In the genomic region with DNA sequence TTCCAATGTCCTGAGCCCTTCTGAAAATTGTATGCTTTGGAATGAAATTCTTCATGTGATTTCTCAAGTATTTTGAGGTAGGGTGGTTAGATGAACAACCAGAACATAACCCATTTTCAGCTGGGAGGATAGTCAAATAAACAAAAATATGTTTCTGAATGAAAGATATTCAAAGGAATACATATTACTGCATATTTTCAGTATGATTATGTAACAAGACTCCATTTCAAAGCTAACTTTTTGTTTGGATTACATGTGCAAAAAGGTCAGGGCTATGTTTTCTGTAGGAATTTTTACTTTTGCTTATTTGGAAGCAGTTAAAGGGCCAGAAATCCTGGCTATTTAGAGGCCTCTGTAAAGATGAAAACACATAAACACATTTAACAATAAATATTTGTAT, we compare ENCODE assay signal across 17 cellular contexts. TPM values are rescaled to one million over a fixed set of nuclear protein-coding genes. Genes with fewer than 3 reads are reported as not detected.
DNase-seq lines count a peak whose midpoint lies in the region; ATAC-seq and TF ChIP-seq lines count a peak whose summit lies in the region.
"Had no signal": no experiment of that assay in that cellular context is flagged by ENCODE, and none has a peak within 500 bp of the region (broad histone marks: within the 10 kb centered on the region; RNA-seq: fewer than 3 reads in every experiment).

No MANE protein-coding gene starts in this region.

- H3K79me2 ChIP-seq in SK-N-SH (ENCODE audit: insufficient read depth) (peaks cover 100% of the 10 kb centered on the region), OCI-LY7 (ENCODE audit: insufficient read depth, low read depth, low read length) (peaks cover 65% of the 10 kb centered on the region)

- no peak overlapping the region for H3K23ac ChIP-seq in mesenchymal stem cell (ENCODE audit: low read length in 2 of 2)

- no peaks in the 10 kb centered on the region for H3K9me2 ChIP-seq in SK-N-SH
- H3K9me2 ChIP-seq in OCI-LY7 (ENCODE audit: insufficient read depth, low read length): no peaks in the 10 kb centered on the region

- TF ChIP-seq EP300 in SK-N-SH (IDR thresholded peaks at IDR 0.05; ENCODE audit: borderline replicate concordance in 1 of 2, low read depth in 1 of 2, low read length in 1 of 2): no peak

- CTCF ChIA-PET in SK-N-SH (lab: Yijun Ruan, JAX): interaction anchor here (0.9 to 2.1 kb wide), 6 partner anchors 9 to 28 kb away, joined by 3 to 4 read pairs (median 4); no protein-coding TSS in a partner anchor
- CTCF ChIA-PET in OCI-LY7 (lab: Charles Lee; ENCODE audit: unreplicated experiment): no interaction called here

- no peak overlapping the region for H2BK120ac ChIP-seq in mesenchymal stem cell (ENCODE audit: low read depth, low read length)

- no peak overlapping the region for H4K8ac ChIP-seq in mesenchymal stem cell (ENCODE audit: low read length)

- H3K4me1 Mint-ChIP-seq in HFFc6 (ENCODE audit: low read depth): peaks cover 71% of the 10 kb centered on the region

- peak overlapping the region; percentile 83 to 93; a peak in 3 of 4 replicates for H3K27ac ChIP-seq in SK-N-SH (ENCODE audit: low read depth in 2 of 2, low read length in 1 of 2)
- H3K27ac ChIP-seq in adrenal gland: peak overlapping the region; percentile 14 to 84 (median 41)
- H3K27ac ChIP-seq in mesenchymal stem cell (ENCODE audit: low read length, poor library complexity, severe bottlenecking): no peak overlapping the region
- no peak overlapping the region for H3K27ac ChIP-seq in OCI-LY7 (ENCODE audit: low read depth, low read length, poor library complexity, severe bottlenecking)

- H3K9me3 ChIP-seq in SK-N-SH (no peaks in the 10 kb centered on the region), adrenal gland (replicated peaks in 1 of 3) (no peaks in the 10 kb centered on the region), mesenchymal stem cell (ENCODE audit: control insufficient read depth, low read length) (no peaks in the 10 kb centered on the region), OCI-LY7 (ENCODE audit: low read length) (no peaks in the 10 kb centered on the region; the same call in 1 of the 2 replicates)
- H3K9me3 ChIP-seq: body of pancreas, ovary, Peyer's patch, tibial artery had no signal

- H2BK15ac ChIP-seq in mesenchymal stem cell (ENCODE audit: low read depth, poor library complexity, severe bottlenecking): no peak overlapping the region

- H3F3A ChIP-seq in SK-N-SH (replicated peaks; ENCODE audit: insufficient read depth): peaks cover 33% of the 10 kb centered on the region

- BruUV-seq in OCI-LY7 (replicated peaks; lab: Mats Ljungman, UMichigan): no TSS peak

- DNase-seq in SK-N-SH (no peak), HFFc6 (no peak), adrenal gland (no peak), mesenchymal stem cell (no peak), hypothalamus (lab: John Stamatoyannopoulos, UW) (no peak), OCI-LY7 (ENCODE audit: low spot score) (no peak), GM19240 (ENCODE audit: insufficient read length, low spot score) (no peak)
- DNase-seq: activated CD8-positive, alpha-beta memory T cell treated with anti-CD3 and anti-CD28 coated beads for 24 hours; body of pancreas; DMS153; NCI-H1048; ovary; Peyer's patch; tibial artery had no signal

- H3K27ac Mint-ChIP-seq in HFFc6: peak overlapping the region; percentile 80

- no peak overlapping the region for H3K14ac ChIP-seq in mesenchymal stem cell (ENCODE audit: low read length in 2 of 2)

- TF ChIP-seq CTCF in SK-N-SH (IDR thresholded peaks at IDR 0.05) (no peak), HFFc6 (IDR thresholded peaks at IDR 0.05) (no peak), adrenal gland (IDR thresholded peaks at IDR 0.05) (no peak), OCI-LY7 (conservative IDR thresholded peaks at IDR 0.05; ENCODE audit: low read length) (no peak)

- H2AFZ ChIP-seq in SK-N-SH (ENCODE audit: low read depth) (no peak overlapping the region), mesenchymal stem cell (ENCODE audit: low read depth, low read length) (no peak overlapping the region), OCI-LY7 (ENCODE audit: low read length) (no peak overlapping the region)

- H2AK5ac ChIP-seq in mesenchymal stem cell (ENCODE audit: low read length, severe bottlenecking): no peak overlapping the region

- no peak overlapping the region for H3K18ac ChIP-seq in mesenchymal stem cell (ENCODE audit: low read depth in 1 of 2, low read length in 2 of 2)

- no peak for TF ChIP-seq POLR2A in adrenal gland (IDR thresholded peaks at IDR 0.05)

- peak overlapping the region; percentile 57; the same call in 1 of the 2 replicates for H3K4me3 Mint-ChIP-seq in HFFc6
- H3K4me3 Mint-ChIP-seq: dendritic cell treated with granulocyte-macrophage colony-stimulating factor and Interleukin-4, amounts not matched to agents 40 ng/mL and 50 ng/mL, for 4 days had no signal

- H3K27me3 ChIP-seq in SK-N-SH (ENCODE audit: insufficient read depth) (no peaks in the 10 kb centered on the region), adrenal gland (no peaks in the 10 kb centered on the region), mesenchymal stem cell (ENCODE audit: control insufficient read depth in 1 of 2, insufficient read depth in 1 of 2, low read length in 2 of 2) (no peaks in the 10 kb centered on the region)
- H3K27me3 ChIP-seq: body of pancreas, ovary, Peyer's patch, tibial artery had no signal

- no peaks in the 10 kb centered on the region for H3K9me3 Mint-ChIP-seq in HFFc6
- H3K9me3 Mint-ChIP-seq: dendritic cell treated with granulocyte-macrophage colony-stimulating factor and Interleukin-4, amounts not matched to agents 40 ng/mL and 50 ng/mL, for 4 days had no signal

- H3K27me3 Mint-ChIP-seq in HFFc6 (ENCODE audit: insufficient read depth): no peaks in the 10 kb centered on the region
- H3K27me3 Mint-ChIP-seq: dendritic cell treated with granulocyte-macrophage colony-stimulating factor and Interleukin-4, amounts not matched to agents 40 ng/mL and 50 ng/mL, for 4 days had no signal

- no peak overlapping the region for H2BK12ac ChIP-seq in mesenchymal stem cell (ENCODE audit: low read length in 2 of 2)

- no peak for ATAC-seq in SK-N-SH treated with all-trans-retinoic acid at 6 μM for 48 hours

- no peak overlapping the region for H4K91ac ChIP-seq in mesenchymal stem cell (ENCODE audit: low read length)

- peaks cover 31 to 37% of the 10 kb centered on the region in 2 experiments for H3K36me3 ChIP-seq in SK-N-SH (replicated peaks in 1 of 2; ENCODE audit: control insufficient read depth in 1 of 2, insufficient read depth in 2 of 2, low read length in 1 of 2)
- no peaks in the 10 kb centered on the region for H3K36me3 ChIP-seq in adrenal gland (replicated peaks in 1 of 2)
- H3K36me3 ChIP-seq in mesenchymal stem cell (ENCODE audit: control insufficient read depth in 1 of 2, insufficient read depth in 2 of 2, low read depth in 1 of 2, low read length in 2 of 2): no peaks in the 10 kb centered on the region
- H3K36me3 ChIP-seq in OCI-LY7 (ENCODE audit: insufficient read depth, low read length): peaks cover 40% of the 10 kb centered on the region
- H3K36me3 ChIP-seq: ovary, Peyer's patch, tibial artery had no signal

- TF ChIP-seq RAD21 in SK-N-SH (IDR thresholded peaks at IDR 0.05; ENCODE audit: low read length): no peak

- intact Hi-C loops in adrenal gland (cut with DNase I): no loop called here
- intact Hi-C loops in OCI-LY7 (cut with micrococcal nuclease; ENCODE audit: unreplicated experiment): no loop called here

- peak overlapping the region; percentile 21; the same call in 1 of the 2 replicates for H3K4me2 ChIP-seq in SK-N-SH
- no peak overlapping the region for H3K4me2 ChIP-seq in mesenchymal stem cell (ENCODE audit: low read length, poor library complexity, severe bottlenecking)
- H3K4me2 ChIP-seq in OCI-LY7 (ENCODE audit: low read length): no peak overlapping the region

- H3K4me1 ChIP-seq in SK-N-SH (ENCODE audit: control insufficient read depth in 1 of 2, insufficient read depth in 2 of 2, low read depth in 1 of 2, low read length in 1 of 2): peaks cover 18 to 29% of the 10 kb centered on the region in 2 experiments
- H3K4me1 ChIP-seq in adrenal gland (replicated peaks in 1 of 2): peaks cover 25 to 41% of the 10 kb centered on the region in 2 donors
- H3K4me1 ChIP-seq in mesenchymal stem cell (ENCODE audit: control insufficient read depth, insufficient read depth, low read depth, low read length): peaks cover 3% of the 10 kb centered on the region
- peaks cover 57% of the 10 kb centered on the region for H3K4me1 ChIP-seq in OCI-LY7 (ENCODE audit: insufficient read depth, low read length, poor library complexity, severe bottlenecking)

- H4K20me1 ChIP-seq in SK-N-SH (ENCODE audit: insufficient read depth): peaks cover 28% of the 10 kb centered on the region
- H4K20me1 ChIP-seq in OCI-LY7 (ENCODE audit: insufficient read depth, low read length): no peaks in the 10 kb centered on the region

- H3K79me1 ChIP-seq in mesenchymal stem cell (replicated peaks; ENCODE audit: low read length, poor library complexity, severe bottlenecking): peaks cover 1% of the 10 kb centered on the region

- peaks cover 30% of the 10 kb centered on the region for H3K36me3 Mint-ChIP-seq in HFFc6 (ENCODE audit: low read depth)

- POLR2A ChIA-PET in SK-N-SH (lab: Yijun Ruan, JAX) (no interaction called here), OCI-LY7 (lab: Charles Lee) (interaction anchor here (0.6 to 1.5 kb wide), 4 partner anchors 16 to 90 kb away, joined by 3 to 4 read pairs (median 3); no protein-coding TSS in a partner anchor)

- no peak overlapping the region for H2BK5ac ChIP-seq in mesenchymal stem cell (ENCODE audit: low read depth, low read length, poor library complexity, severe bottlenecking)

- H3K9ac ChIP-seq in SK-N-SH (no peak overlapping the region), mesenchymal stem cell (ENCODE audit: low read length) (peak overlapping the region; percentile 18)

- no peak overlapping the region for H3K4ac ChIP-seq in mesenchymal stem cell (ENCODE audit: low read depth in 1 of 2, low read length in 2 of 2)

- H3K4me3 ChIP-seq in SK-N-SH (ENCODE audit: low read depth in 2 of 2, low read length in 1 of 2) (no peak overlapping the region), adrenal gland (no peak overlapping the region), mesenchymal stem cell (ENCODE audit: insufficient read depth in 1 of 2, low read depth in 1 of 2, low read length in 2 of 2) (no peak overlapping the region), OCI-LY7 (ENCODE audit: low read depth, low read length, poor library complexity, severe bottlenecking) (no peak overlapping the region)
- H3K4me3 ChIP-seq: body of pancreas, ovary, Peyer's patch, skin epidermis, tibial artery had no signal

TF ChIP-seq in SK-N-SH treated with all-trans-retinoic acid at 6 μM for 48 hours, 23 proteins besides CTCF, POLR2A, EP300 and RAD21 (continues in another document):
- TF ChIP-seq TCF4 (CRISPR knock-in tag; IDR thresholded peaks at IDR 0.05; ENCODE audit: borderline replicate concordance): no peak

RNA-seq across cellular contexts. Expression of gene CDK6, which starts 27.7 kb away (rescaled TPM):
- 30.3 and 33.2 TPM in 2 replicates for polyA plus RNA-seq in SK-N-SH (2012; rRNA removed)
- 29.6 and 31.5 TPM in 2 replicates for polyA plus RNA-seq in SK-N-SH (2012; cell fraction: cytosol; rRNA removed)
- polyA plus RNA-seq in SK-N-SH (2012; cell fraction: nucleus; rRNA removed): 53.3 and 69.9 TPM in 2 replicates
- 10 to 100 TPM; 54.5 to 90.0 (median 58.9) TPM for total RNA-seq in HFFc6 (2021; fragmentation: NEBNext Ultra II Directional; extraction: Animal tissue kit (Norgen Biotek cat#: 25700))
- total RNA-seq in adrenal gland: 10 to 100 TPM; 18.2 to 61.7 (median 41.6) TPM
- polyA plus RNA-seq in adrenal gland: 10 to 100 TPM in 1 of 3 donors, 1 to 10 TPM in 2; 2.5 to 12.9 (median 4.3) TPM
- polyA plus RNA-seq in mesenchymal stem cell (2013, experiment 1 of 2): 14.4 TPM
- 14.4 TPM for polyA plus RNA-seq in mesenchymal stem cell (2013, experiment 2 of 2)
- 43.6 and 44.1 TPM in 2 replicates for total RNA-seq in OCI-LY7 (2014; rRNA removed; shearing (Covaris generic))
- 35.5 and 45.4 TPM in 2 replicates for total RNA-seq in OCI-LY7 (2022)

Comparison
In these comparisons a context has a peak if more than half of its experiments do, and no peak if none do; other contexts are left out.
1. H3K27ac ChIP-seq: peak in SK-N-SH (2 of 2) and adrenal gland (5 of 5); none in mesenchymal stem cell (single experiment) and OCI-LY7 (single experiment).